ENCODE assay signal across 8 cellular contexts in the genomic region with DNA sequence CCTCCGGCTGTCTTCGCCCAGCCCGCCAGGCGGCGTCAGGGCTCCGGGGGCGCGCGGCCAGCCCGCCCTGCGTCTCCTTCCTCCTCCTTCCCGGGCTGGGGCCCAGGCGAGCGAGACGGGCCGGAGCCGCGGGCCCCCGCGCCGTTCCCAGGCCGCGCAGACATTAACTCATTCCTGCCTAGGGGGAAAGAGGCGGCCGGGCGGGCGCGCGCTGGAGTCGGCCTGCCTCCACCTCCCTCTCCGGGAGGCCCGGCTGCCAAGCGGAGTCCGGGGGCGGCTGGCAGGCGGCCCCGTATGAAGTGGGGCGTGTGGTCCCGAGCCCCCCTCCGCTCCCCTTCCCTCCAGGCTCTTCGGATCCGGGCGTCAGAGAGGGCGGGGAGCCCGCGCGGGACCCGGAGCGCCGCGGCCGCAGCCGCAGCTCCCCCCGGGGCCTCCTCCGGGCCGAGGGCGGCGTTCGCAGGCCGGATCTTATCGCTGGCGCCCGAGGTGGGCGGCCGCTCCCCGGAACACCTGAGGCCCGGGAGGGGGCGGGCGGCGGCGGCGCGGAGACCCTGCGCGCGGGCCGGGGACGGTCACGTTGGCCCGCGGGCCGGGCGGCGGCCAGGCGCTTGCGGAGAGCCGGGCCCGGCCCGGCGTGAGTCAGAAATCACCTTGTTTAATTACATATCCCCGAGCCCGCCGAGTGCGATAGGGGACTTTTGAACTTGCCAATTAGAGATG. TPM values are rescaled to one million over a fixed set of nuclear protein-coding genes. Genes with fewer than 3 reads are reported as not detected.
DNase-seq lines count a peak whose midpoint lies in the region; ATAC-seq, FAIRE-seq and TF ChIP-seq lines count a peak whose summit lies in the region.

No MANE protein-coding gene starts in this region.

- H3K9me3 ChIP-seq in SK-N-SH (no peaks in the 10 kb centered on the region), pancreas (no peaks in the 10 kb centered on the region), thyroid gland (no peaks in the 10 kb centered on the region)

- peak; percentile 68 for TF ChIP-seq RAD21 in SK-N-SH (IDR thresholded peaks at IDR 0.05; ENCODE audit: low read length)

- peak; percentile 3 for DNase-seq in GF-D8 (lab: John Stamatoyannopoulos, UW)
- DNase-seq in GOT3 (lab: John Stamatoyannopoulos, UW): peak; percentile 75
- DNase-seq in LHCN-M2 (ENCODE audit: low read depth): peak; percentile 86
- peak; percentile 97 for DNase-seq in SK-N-SH
- DNase-seq in head of caudate nucleus: peak in 40 of 42 donors; percentile 55 to 94 (median 86)
- peak; percentile 84 to 96 (median 92) for DNase-seq in pancreas
- peak; percentile 90 to 92 for DNase-seq in thyroid gland

- WGBS in SK-N-SH (ENCODE audit: low lambda C conversion rate): 0% methylated on average over 28 of the region's 94 CpGs
- WGBS in pancreas, 2 donors: 0 to 1% methylated on average over 40 to 94 of the region's 94 CpGs
- 0% methylated on average over 19 to 23 of the region's 94 CpGs for WGBS in thyroid gland, 2 donors

- peak overlapping the region; percentile 61 to 64 for H3K4me3 ChIP-seq in SK-N-SH (ENCODE audit: low read depth in 2 of 2, low read length in 1 of 2)
- H3K4me3 ChIP-seq in pancreas: peak overlapping the region; percentile 37 to 89 (median 85)
- peak overlapping the region; percentile 5 to 58 (median 15) for H3K4me3 ChIP-seq in thyroid gland (replicated peaks in 1 of 3)

- H4K20me1 ChIP-seq in SK-N-SH (ENCODE audit: insufficient read depth): no peaks in the 10 kb centered on the region

- peak in 1 of 2 donors; percentile 87 for TF ChIP-seq POLR2A in thyroid gland (IDR thresholded peaks at IDR 0.05)

- peak overlapping the region; percentile 88 for H3K4me3 Mint-ChIP-seq in activated naive CD4-positive, alpha-beta T cell treated with anti-CD3 and anti-CD28 coated beads, Interleukin-2, amount 50 U/mL, for 24 hours

- intact Hi-C loops in head of caudate nucleus (cut with DNase I): loop anchor here (5.0 kb wide), 1 partner anchor 46 kb away; a partner anchor contains a TSS
- intact Hi-C loops in pancreas (cut with DNase I): no loop called here
- intact Hi-C loops in thyroid gland (cut with DNase I): no loop called here

- TF ChIP-seq EP300 in SK-N-SH (IDR thresholded peaks at IDR 0.05; ENCODE audit: borderline replicate concordance in 1 of 2, low read depth in 1 of 2, low read length in 1 of 2): no peak; a peak in 1 of 4 replicates

- H3K36me3 Mint-ChIP-seq in activated naive CD4-positive, alpha-beta T cell treated with anti-CD3 and anti-CD28 coated beads, Interleukin-2, amount 50 U/mL, for 24 hours: no peaks in the 10 kb centered on the region

- no peak for FAIRE-seq in pancreas (lab: Jason Lieb, UNC)

- peak overlapping the region; percentile 85 for H3K9ac ChIP-seq in SK-N-SH

- peaks cover 10 to 11% of the 10 kb centered on the region in 2 experiments; a peak in 2 of 4 replicates for H3K4me1 ChIP-seq in SK-N-SH (ENCODE audit: control insufficient read depth in 1 of 2, insufficient read depth in 2 of 2, low read depth in 1 of 2, low read length in 1 of 2)
- no peaks in the 10 kb centered on the region for H3K4me1 ChIP-seq in pancreas
- peaks cover 17 to 38% of the 10 kb centered on the region in 2 donors for H3K4me1 ChIP-seq in thyroid gland

- no peaks in the 10 kb centered on the region for H3K9me2 ChIP-seq in SK-N-SH

- H3K27ac ChIP-seq in SK-N-SH (ENCODE audit: low read depth in 2 of 2, low read length in 1 of 2): peak overlapping the region; percentile 65 to 75
- H3K27ac ChIP-seq in pancreas: peak overlapping the region; percentile 88 to 96 (median 94)
- H3K27ac ChIP-seq in thyroid gland: peak overlapping the region; percentile 95 to 98 (median 97)

- H2AFZ ChIP-seq in SK-N-SH (ENCODE audit: low read depth): peak overlapping the region; percentile 91

- POLR2A ChIA-PET in SK-N-SH (lab: Yijun Ruan, JAX): interaction anchor here (1.1 to 2.4 kb wide), 4 partner anchors 8 to 235 kb away, joined by 3 to 18 read pairs (median 6); a partner anchor contains a TSS

- no peaks in the 10 kb centered on the region; the same call in 1 of the 2 replicates for H3K79me2 ChIP-seq in SK-N-SH (ENCODE audit: insufficient read depth)

- TF ChIP-seq CTCF in SK-N-SH (IDR thresholded peaks at IDR 0.05): peak; percentile 72; the same call in 1 of the 2 replicates
- TF ChIP-seq CTCF in pancreas (IDR thresholded peaks at IDR 0.05): peak in 3 of 4 donors; percentile 70 to 85 (median 79)
- peak in 4 of 6 experiments; percentile 58 to 98 (median 92) for TF ChIP-seq CTCF in thyroid gland (IDR thresholded peaks at IDR 0.05)

- H3K36me3 ChIP-seq in SK-N-SH (replicated peaks in 1 of 2; ENCODE audit: control insufficient read depth in 1 of 2, insufficient read depth in 2 of 2, low read length in 1 of 2): no peaks in the 10 kb centered on the region
- H3K36me3 ChIP-seq in pancreas: no peaks in the 10 kb centered on the region
- H3K36me3 ChIP-seq in thyroid gland: no peaks in the 10 kb centered on the region

- peaks cover 6% of the 10 kb centered on the region for H3K4me1 Mint-ChIP-seq in activated naive CD4-positive, alpha-beta T cell treated with anti-CD3 and anti-CD28 coated beads, Interleukin-2, amount 50 U/mL, for 24 hours

- H3K27me3 ChIP-seq in SK-N-SH (ENCODE audit: insufficient read depth) (no peaks in the 10 kb centered on the region), pancreas (no peaks in the 10 kb centered on the region), thyroid gland (no peaks in the 10 kb centered on the region)

- H3K4me2 ChIP-seq in SK-N-SH: peak overlapping the region; percentile 86

- peak; percentile 96 to 98 (median 97) for ATAC-seq in pancreas

- no peaks in the 10 kb centered on the region for H3K27me3 Mint-ChIP-seq in activated naive CD4-positive, alpha-beta T cell treated with anti-CD3 and anti-CD28 coated beads, Interleukin-2, amount 50 U/mL, for 24 hours

- no peaks in the 10 kb centered on the region for H3K9me3 Mint-ChIP-seq in activated naive CD4-positive, alpha-beta T cell treated with anti-CD3 and anti-CD28 coated beads, Interleukin-2, amount 50 U/mL, for 24 hours

- H3F3A ChIP-seq in SK-N-SH (replicated peaks; ENCODE audit: insufficient read depth): peaks cover 10% of the 10 kb centered on the region

- H3K27ac Mint-ChIP-seq in activated naive CD4-positive, alpha-beta T cell treated with anti-CD3 and anti-CD28 coated beads, Interleukin-2, amount 50 U/mL, for 24 hours: peak overlapping the region; percentile 97

- CTCF ChIA-PET in SK-N-SH (lab: Yijun Ruan, JAX): interaction anchor here (1.0 to 1.9 kb wide), 6 partner anchors 12 to 188 kb away, joined by 3 to 18 read pairs (median 4); no protein-coding TSS in a partner anchor

TF ChIP-seq in SK-N-SH, 30 proteins besides CTCF, POLR2A, EP300 and RAD21:
- TF ChIP-seq TEAD4 (IDR thresholded peaks at IDR 0.05; ENCODE audit: borderline replicate concordance, insufficient read depth): 0 out of 2 replicates have a peak, but pooled peaks have one; percentile 22
- peak; percentile 86 for TF ChIP-seq SMC3 (IDR thresholded peaks at IDR 0.05; ENCODE audit: low read depth, low read length)
- TF ChIP-seq JUND (IDR thresholded peaks at IDR 0.05): no peak
- TF ChIP-seq CHD2 (IDR thresholded peaks at IDR 0.05; ENCODE audit: low read length, partially characterized antibody): peak; percentile 15
- TF ChIP-seq TCF12 (IDR thresholded peaks at IDR 0.05): peak; percentile 23; the same call in 1 of the 2 replicates
- no peak for TF ChIP-seq MEF2A (IDR thresholded peaks at IDR 0.05; ENCODE audit: borderline replicate concordance, low read depth)
- peak; percentile 26; the same call in 1 of the 2 replicates for TF ChIP-seq NFIC (IDR thresholded peaks at IDR 0.05; ENCODE audit: borderline replicate concordance)
- TF ChIP-seq TAF1 (IDR thresholded peaks at IDR 0.05; ENCODE audit: borderline replicate concordance, low read depth, low read length): 0 out of 2 replicates have a peak, but pooled peaks have one; percentile 48
- peak; percentile 35; the same call in 1 of the 2 replicates for TF ChIP-seq YY1 (IDR thresholded peaks at IDR 0.05; ENCODE audit: low read depth)

RNA-seq across cellular contexts. Expression of a gene that starts 43.1 kb away (rescaled TPM):
- total RNA-seq in LHCN-M2 (2014; rRNA removed): 0.06 TPM in 1 of 2 replicates, not detected in the other
- polyA plus RNA-seq in LHCN-M2 (2012): 0.34 TPM
- polyA plus RNA-seq in SK-N-SH (2012; rRNA removed): 0.48 and 0.73 TPM in 2 replicates
- polyA plus RNA-seq in SK-N-SH (2012; cell fraction: cytosol; rRNA removed): 0.26 and 0.38 TPM in 2 replicates
- 1.3 and 1.7 TPM in 2 replicates for polyA plus RNA-seq in SK-N-SH (2012; cell fraction: nucleus; rRNA removed)
- total RNA-seq in pancreas: under 1 TPM; 0.14 to 0.59 (median 0.30) TPM
- 1 to 10 TPM; 1.3 to 2.1 TPM for polyA plus RNA-seq in pancreas
- 1 to 10 TPM; 1.5 to 5.5 (median 1.9) TPM for total RNA-seq in thyroid gland

RNA-seq across cellular contexts. Expression of a gene that starts 45.0 kb away (rescaled TPM):
- 27.0 and 28.8 TPM in 2 replicates for total RNA-seq in LHCN-M2 (2014; rRNA removed)
- polyA plus RNA-seq in LHCN-M2 (2012): 8.4 TPM
- polyA plus RNA-seq in SK-N-SH (2012; rRNA removed): 12.7 and 20.1 TPM in 2 replicates
- polyA plus RNA-seq in SK-N-SH (2012; cell fraction: cytosol; rRNA removed): 19.2 and 19.7 TPM in 2 replicates
- polyA plus RNA-seq in SK-N-SH (2012; cell fraction: nucleus; rRNA removed): 5.9 and 13.3 TPM in 2 replicates
- 10 to 100 TPM in 5 of 6 donors, 1 to 10 TPM in 1; 9.9 to 22.3 (median 13.5) TPM for total RNA-seq in pancreas
- polyA plus RNA-seq in pancreas: 1 to 10 TPM; 3.5 to 6.6 TPM
- 10 to 100 TPM; 72.7 to 89.5 (median 84.2) TPM for total RNA-seq in thyroid gland

RNA-seq across cellular contexts. Expression of a gene that starts 57.0 kb away (rescaled TPM):
- total RNA-seq in LHCN-M2 (2014; rRNA removed) (not detected in 2 replicates), pancreas (not detected), thyroid gland (under 1 TPM in 1 of 4 donors, not detected in 3; 0.24 TPM)
- polyA plus RNA-seq in LHCN-M2 (2012): 0.04 TPM
- polyA plus RNA-seq in SK-N-SH (2012; rRNA removed) (0.03 TPM in 1 of 2 replicates, not detected in the other), pancreas (not detected)
- polyA plus RNA-seq in SK-N-SH (2012; cell fraction: cytosol; rRNA removed): not detected in 2 replicates
- polyA plus RNA-seq in SK-N-SH (2012; cell fraction: nucleus; rRNA removed): not detected in 2 replicates

Comparison
In these comparisons a context has a peak if more than half of its experiments do, and no peak if none do; other contexts are left out.
1. Peak in every context shown above with its lines: DNase-seq, ATAC-seq, H3K4me3 ChIP-seq and H3K27ac ChIP-seq.
2. DNase-seq: peak in every context shown above with its lines; median percentile 97 in SK-N-SH; 92 in pancreas; 91 in thyroid gland; 86 in head of caudate nucleus; 86 in LHCN-M2; 75 in GOT3; 3 in GF-D8.
3. H3K4me3 ChIP-seq: peak in every context shown above with its lines; median percentile 85 in pancreas; 62 in SK-N-SH; 15 in thyroid gland.